Comparison of ENCODE assay signal across 1 cellular context in genomic region chr3:46893146-46893748, GRCh38.
TF ChIP-seq lines count a peak whose summit lies in the region.

No MANE protein-coding gene starts in this region.

TF ChIP-seq in H1, 55 proteins besides CTCF, POLR2A, EP300 and RAD21:
- TF ChIP-seq NANOG (IDR thresholded peaks at IDR 0.05; ENCODE audit: insufficient read depth, low read depth, low read length, poor library complexity, severe bottlenecking): no peak
- no peak for TF ChIP-seq FOSL1 (IDR thresholded peaks at IDR 0.05; ENCODE audit: insufficient read depth, low read depth, low read length)
- no peak for TF ChIP-seq TCF12 (IDR thresholded peaks at IDR 0.05; ENCODE audit: low read depth, low read length)
- TF ChIP-seq MAX (IDR thresholded peaks at IDR 0.05): no peak
- TF ChIP-seq SP2 (IDR thresholded peaks at IDR 0.05; ENCODE audit: low read length): no peak
- TF ChIP-seq BRCA1 (IDR thresholded peaks at IDR 0.05; ENCODE audit: low read depth, low read length): no peak
- no peak for TF ChIP-seq SP4 (IDR thresholded peaks at IDR 0.05; ENCODE audit: low read length)
- no peak for TF ChIP-seq YY1 (IDR thresholded peaks at IDR 0.05; ENCODE audit: low read depth, low read length)
- TF ChIP-seq HDAC2 (IDR thresholded peaks at IDR 0.05; ENCODE audit: borderline replicate concordance in 1 of 2, low read depth in 2 of 2, low read length in 2 of 2): no peak
- TF ChIP-seq RFX5 (IDR thresholded peaks at IDR 0.05; ENCODE audit: borderline replicate concordance, low read depth, low read length): no peak
- TF ChIP-seq SP1 (IDR thresholded peaks at IDR 0.05; ENCODE audit: low read depth, low read length): no peak
- no peak for TF ChIP-seq GABPA (IDR thresholded peaks at IDR 0.05; ENCODE audit: borderline replicate concordance, insufficient read depth, low read length)
- no peak for TF ChIP-seq EGR1 (IDR thresholded peaks at IDR 0.05; ENCODE audit: borderline replicate concordance, low read depth, low read length)
- TF ChIP-seq JUN (IDR thresholded peaks at IDR 0.05; ENCODE audit: low read depth, low read length): no peak
- no peak for TF ChIP-seq KDM4A (IDR thresholded peaks at IDR 0.05; ENCODE audit: low read depth, low read length, severe bottlenecking)
- TF ChIP-seq POU5F1 (IDR thresholded peaks at IDR 0.05; ENCODE audit: low read depth, low read length): no peak
- TF ChIP-seq CHD7 (IDR thresholded peaks at IDR 0.05; ENCODE audit: insufficient replicate concordance, low read length): no peak
- no peak for TF ChIP-seq TBP (IDR thresholded peaks at IDR 0.05; ENCODE audit: low read depth, low read length)
- TF ChIP-seq CTBP2 (IDR thresholded peaks at IDR 0.05; ENCODE audit: borderline replicate concordance, insufficient read depth, insufficient read length, low read length): no peak
- TF ChIP-seq BCL11A (IDR thresholded peaks at IDR 0.05; ENCODE audit: low read depth in 2 of 2, low read length in 2 of 2): no peak
